21 cellular contexts compared by ENCODE assay signal in the genomic region with DNA sequence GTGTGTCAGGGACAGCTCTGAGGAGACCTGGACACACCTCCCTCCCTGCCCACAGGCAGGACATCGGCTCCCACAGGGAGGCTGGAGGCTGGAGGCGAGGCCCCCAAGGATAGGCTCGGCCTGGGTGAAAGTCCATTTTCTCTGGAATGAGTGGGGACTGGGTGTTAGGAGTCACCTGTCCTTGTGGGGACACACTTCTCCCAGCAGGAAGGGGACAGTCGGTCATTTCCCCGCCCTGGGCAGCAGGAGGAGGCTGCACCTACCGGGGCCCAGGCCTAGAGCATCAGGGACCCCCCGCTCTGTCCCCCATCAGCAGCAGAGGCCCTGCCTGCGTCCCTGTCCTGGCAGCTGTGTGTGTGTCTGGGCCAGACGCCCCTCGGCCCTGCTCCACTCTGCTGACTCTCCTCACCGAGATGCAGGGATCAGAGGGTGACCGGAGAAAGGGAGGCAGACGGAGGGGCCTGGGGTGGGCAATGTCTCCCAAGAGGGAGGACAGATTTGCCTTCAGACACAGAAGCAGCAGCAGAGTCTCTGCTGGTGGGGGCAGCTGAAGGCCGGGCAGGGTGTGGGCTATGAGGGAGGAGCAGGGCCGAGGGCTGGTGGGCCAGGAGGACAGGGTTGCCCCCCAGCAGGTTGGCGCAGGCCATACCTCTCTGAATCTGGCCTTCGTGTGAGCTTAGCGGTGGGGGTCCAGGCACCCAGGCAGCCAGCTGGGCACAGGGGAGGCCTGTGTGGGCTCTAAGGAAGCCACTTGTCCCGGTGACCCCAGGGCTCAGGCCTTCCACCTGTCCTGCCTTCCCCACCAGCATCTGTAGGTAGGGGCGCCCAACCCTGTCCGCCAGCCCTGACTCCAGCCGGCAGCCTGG.
DNase-seq lines count a peak whose midpoint lies in the region; ATAC-seq and TF ChIP-seq lines count a peak whose summit lies in the region.
"Had no signal": no experiment of that assay in that cellular context is flagged by ENCODE, and none has a peak within 500 bp of the region (broad histone marks: within the 10 kb centered on the region; RNA-seq: fewer than 3 reads in every experiment).

No MANE protein-coding gene starts in this region.

- H3K4me1 Mint-ChIP-seq in chondrocyte (ENCODE audit: low read depth) = no peaks in the 10 kb centered on the region
- H3K4me1 Mint-ChIP-seq: CD8-positive, alpha-beta memory T cell had no signal

- H3K4me1 ChIP-seq in lower lobe of right lung (no peaks in the 10 kb centered on the region), psoas muscle (no peaks in the 10 kb centered on the region)
- H3K4me1 ChIP-seq: Peyer's patch, SJSA1 had no signal

- intact Hi-C loops in Right ventricle myocardium superior (cut with DNase I) = no loop called here
- intact Hi-C loops in Right ventricle myocardium inferior (cut with DNase I) = no loop called here
- intact Hi-C loops in lower lobe of right lung (cut with DNase I) = no loop called here
- intact Hi-C loops in psoas muscle (cut with DNase I) = no loop called here

- H3K9me3 Mint-ChIP-seq in chondrocyte (ENCODE audit: low read depth) = peaks cover 8% of the 10 kb centered on the region
- H3K9me3 Mint-ChIP-seq: CD8-positive, alpha-beta memory T cell had no signal

- ATAC-seq in Right ventricle myocardium superior (ENCODE audit: poor library complexity) = no peak
- ATAC-seq in Right ventricle myocardium inferior = no peak
- ATAC-seq in lower lobe of right lung = no peak
- no peak for ATAC-seq in psoas muscle
- no peak for ATAC-seq in GM18502 (IDR thresholded peaks at IDR 0.05; ENCODE audit: poor library complexity, unreplicated experiment)

- H3K36me3 ChIP-seq in lower lobe of right lung = no peaks in the 10 kb centered on the region
- no peaks in the 10 kb centered on the region for H3K36me3 ChIP-seq in psoas muscle (ENCODE audit: insufficient read depth in 1 of 2, low read depth in 1 of 2)
- H3K36me3 ChIP-seq: Peyer's patch, SJSA1 had no signal

- no peak for TF ChIP-seq CTCF in chondrocyte (IDR thresholded peaks at IDR 0.05)
- TF ChIP-seq CTCF in lower lobe of right lung (IDR thresholded peaks at IDR 0.05) = no peak
- no peak for TF ChIP-seq CTCF in psoas muscle (IDR thresholded peaks at IDR 0.05)

- H3K4me3 Mint-ChIP-seq in chondrocyte (ENCODE audit: unreplicated experiment) = no peak overlapping the region
- H3K4me3 Mint-ChIP-seq: CD8-positive, alpha-beta memory T cell had no signal

- H3K27me3 ChIP-seq in lower lobe of right lung (ENCODE audit: low read depth) (peaks cover 38% of the 10 kb centered on the region), psoas muscle (ENCODE audit: insufficient read depth in 3 of 3, low read length in 2 of 3) (peaks cover 0 to 64% (median 12%) of the 10 kb centered on the region in 3 donors)
- H3K27me3 ChIP-seq: Peyer's patch had no signal

- peaks cover 53% of the 10 kb centered on the region for H3K27me3 Mint-ChIP-seq in chondrocyte (ENCODE audit: low read depth)

- H3K4me3 ChIP-seq in lower lobe of right lung (no peak overlapping the region), psoas muscle (no peak overlapping the region)
- H3K4me3 ChIP-seq: Peyer's patch, SJSA1 had no signal

- no peaks in the 10 kb centered on the region for H3K36me3 Mint-ChIP-seq in chondrocyte (ENCODE audit: low read depth)
- H3K36me3 Mint-ChIP-seq: CD8-positive, alpha-beta memory T cell had no signal

- DNase-seq in Right ventricle myocardium superior = peak; percentile 25
- no peak for DNase-seq in Right ventricle myocardium inferior (ENCODE audit: missing footprints)
- peak; percentile 78 for DNase-seq in chondrocyte (ENCODE audit: low spot score)
- peak; percentile 27 for DNase-seq in lower lobe of right lung
- peak; percentile 5 to 36 for DNase-seq in psoas muscle
- DNase-seq in activated gamma-delta T cell treated with Interleukin-2 at 50 U/mL for 16 hours = no peak
- DNase-seq in DMS153 (lab: John Stamatoyannopoulos, UW) = no peak
- DNase-seq: 8988T, DMS53, GDM1, Kasumi-1, NCI-H1694, NCI-H2081, NCI-H2171, NCI-H524 treated with DMSO at 0.1 percent for 48 hours, NCI-H82, Peyer's patch had no signal

- WGBS in psoas muscle, 3 donors = 84 to 90% (median 85%) methylated on average over 18 to 22 of the region's 22 CpGs

- no peak overlapping the region for H3K27ac Mint-ChIP-seq in chondrocyte (ENCODE audit: unreplicated experiment)
- H3K27ac Mint-ChIP-seq: CD8-positive, alpha-beta memory T cell had no signal

- H3K27ac ChIP-seq in lower lobe of right lung (no peak overlapping the region), psoas muscle (no peak overlapping the region)
- H3K27ac ChIP-seq: C4-2B, Peyer's patch, SJSA1 had no signal

- H3K9me3 ChIP-seq in lower lobe of right lung = no peaks in the 10 kb centered on the region
- no peaks in the 10 kb centered on the region for H3K9me3 ChIP-seq in psoas muscle
- H3K9me3 ChIP-seq: Peyer's patch, SJSA1 had no signal

Comparison
In these comparisons a context has a peak if more than half of its experiments do, and no peak if none do; other contexts are left out.
1. DNase-seq: peak in Right ventricle myocardium superior (single experiment), chondrocyte (single experiment), lower lobe of right lung (single experiment) and psoas muscle (2 of 2); none in Right ventricle myocardium inferior (single experiment), activated gamma-delta T cell treated with Interleukin-2 at 50 U/mL for 16 hours (single experiment) and DMS153 (single experiment).